ENCODE assay signal across 34 cellular contexts in the genomic region with DNA sequence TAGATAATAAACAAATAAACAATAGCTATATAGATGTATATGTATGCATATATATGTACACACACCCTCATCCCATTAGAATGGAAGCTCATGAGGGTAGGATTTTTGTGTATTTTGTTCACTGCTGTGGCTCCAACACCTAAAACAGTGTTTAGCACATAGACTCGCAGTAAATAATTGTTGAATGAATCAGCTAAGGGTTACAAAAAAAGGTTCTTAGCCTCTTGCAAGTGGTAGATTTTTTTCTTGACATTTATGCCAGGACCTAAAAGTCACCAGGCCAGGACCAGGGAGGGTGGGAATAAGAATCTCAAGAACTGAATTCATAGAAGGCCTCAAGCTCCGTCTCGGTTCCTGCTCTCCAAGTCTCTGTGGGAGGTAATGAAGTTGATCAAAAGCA.
DNase-seq lines count a peak whose midpoint lies in the region; ATAC-seq, FAIRE-seq and TF ChIP-seq lines count a peak whose summit lies in the region.
"Had no signal": no experiment of that assay in that cellular context is flagged by ENCODE, and none has a peak within 500 bp of the region (broad histone marks: within the 10 kb centered on the region; RNA-seq: fewer than 3 reads in every experiment).

No MANE protein-coding gene starts in this region.

- TF ChIP-seq POLR2A in HCT116 (IDR thresholded peaks at IDR 0.05; ENCODE audit: borderline replicate concordance, extremely low read depth, insufficient read depth, insufficient read length) (no peak), stomach (IDR thresholded peaks at IDR 0.05) (no peak), H54 (IDR thresholded peaks at IDR 0.05; ENCODE audit: low read depth, low read length) (no peak)

- RAD21 ChIA-PET in HCT116 (lab: Charles Lee; ENCODE audit: low non-redundant PET in 1 of 2, low total read pairs in 2 of 2, uncharacterized antibody in 2 of 2, unreplicated experiment in 2 of 2): no interaction called here

- POLR2A ChIA-PET in HCT116 (lab: Charles Lee): no interaction called here

- H3K36me3 ChIP-seq in HCT116 (ENCODE audit: control insufficient read depth in 1 of 2, insufficient read depth in 2 of 2, low read length in 2 of 2) (peaks cover 33 to 81% of the 10 kb centered on the region in 2 experiments), stomach (peaks cover 0 to 13% (median 0%) of the 10 kb centered on the region in 4 donors)
- H3K36me3 ChIP-seq: gastroesophageal sphincter, ovary, right atrium auricular region, thyroid gland, WERI-Rb-1 had no signal

- H3K4me1 Mint-ChIP-seq in activated naive CD4-positive, alpha-beta T cell treated with anti-CD3 and anti-CD28 coated beads for 36 hours (ENCODE audit: low read depth): peaks cover 14% of the 10 kb centered on the region
- H3K4me1 Mint-ChIP-seq: activated naive CD8-positive, alpha-beta T cell treated with anti-CD3 and anti-CD28 coated beads, Interleukin-2, amount 10 ng/mL, durations not matched to agents 7 days and 5 days; immature natural killer cell; memory B cell had no signal

- no peak for TF ChIP-seq RAD21 in HCT116 (IDR thresholded peaks at IDR 0.05; ENCODE audit: low read depth)

- H3K9me2 ChIP-seq in HCT116 (ENCODE audit: insufficient read depth): no peaks in the 10 kb centered on the region

- H3K27me3 ChIP-seq in HCT116 (ENCODE audit: insufficient read depth, low read length) (no peaks in the 10 kb centered on the region), stomach (no peaks in the 10 kb centered on the region)
- H3K27me3 ChIP-seq: gastroesophageal sphincter, ovary, Peyer's patch, right atrium auricular region, spleen, thyroid gland had no signal

- CTCF ChIA-PET in HCT116 (lab: Charles Lee): interaction anchor here (1.1 kb wide), 1 partner anchor 189 kb away, joined by 4 read pairs; no protein-coding TSS in a partner anchor
- CTCF ChIA-PET in activated naive CD4-positive, alpha-beta T cell treated with anti-CD3 and anti-CD28 coated beads for 36 hours (lab: Charles Lee): interaction anchor here (0.7 to 1.6 kb wide), 2 partner anchors 17 to 348 kb away, joined by 3 to 5 read pairs; no protein-coding TSS in a partner anchor

- intact Hi-C loops in HCT116 (cut with micrococcal nuclease): loop anchor here (5.0 to 10.0 kb wide), 3 partner anchors 73 to 105 kb away; a partner anchor contains a TSS
- intact Hi-C loops in stomach (cut with DNase I; ENCODE audit: low total_unique reads): no loop called here
- intact Hi-C loops in activated naive CD4-positive, alpha-beta T cell treated with anti-CD3 and anti-CD28 coated beads for 36 hours (cut with micrococcal nuclease): no loop called here

- WGBS in stomach, 5 donors: 47 to 64% (median 57%) methylated on average over 3 of the region's 3 CpGs

- peak overlapping the region; percentile 70; the same call in 1 of the 2 replicates for H3K4me2 ChIP-seq in HCT116 (ENCODE audit: low read length)

- DNase-seq in HCT116 (ENCODE audit: low read depth, low spot score): no peak
- DNase-seq in amniotic epithelial cell (ENCODE audit: low read depth): peak; percentile 30
- peak; percentile 50 for DNase-seq in kidney glomerular epithelial cell (lab: John Stamatoyannopoulos, UW)
- no peak for DNase-seq in stomach
- DNase-seq in H54 (ENCODE audit: insufficient read length, low spot score): no peak
- no peak for DNase-seq in activated gamma-delta T cell (lab: John Stamatoyannopoulos, UW)
- DNase-seq in activated naive CD4-positive, alpha-beta T cell treated with anti-CD3 and anti-CD28 coated beads for 36 hours: no peak
- DNase-seq: activated CD4-positive, alpha-beta T cell treated with anti-CD3 and anti-CD28 coated beads for 48 hours; activated effector memory CD4-positive, alpha-beta T cell treated with anti-CD3 and anti-CD28 coated beads, Interleukin-2, amount 50 U/mL, for 16 hours; activated naive CD8-positive, alpha-beta T cell treated with anti-CD3 and anti-CD28 coated beads, Interleukin-2, amount 10 ng/mL, durations not matched to agents 7 days and 5 days; C1 segment of cervical spinal cord; COR-L47; GDM1; hypothalamus; immature natural killer cell; Kasumi-1; NCI-H1436; NCI-H2081; NCI-H69; nephron progenitor cell; ovary; Peyer's patch; SHP77 treated with DMSO at 0.1 percent for 48 hours; spleen; stimulated activated CD4-positive, alpha-beta T cell treated with anti-CD3 and anti-CD28 coated beads, Interleukin-2, amount 100 ng/mL, for 24 hours; stimulated activated CD8-positive, alpha-beta memory T cell treated with anti-CD3 and anti-CD28 coated beads, Interleukin-4, amount 100 ng/mL, for 48 hours; stimulated activated naive CD8-positive, alpha-beta T cell treated with anti-CD3 and anti-CD28 coated beads, Interleukin-15, amount 100 ng/mL, for 72 hours; thyroid gland; WERI-Rb-1 had no signal

- peak overlapping the region; percentile 97 for H3K27ac ChIP-seq in HCT116 (ENCODE audit: low read depth, low read length)
- H3K27ac ChIP-seq in stomach: peak overlapping the region in 3 of 5 donors; percentile 39 to 72 (median 55)
- H3K27ac ChIP-seq: gastroesophageal sphincter, ovary, right atrium auricular region, spleen, WERI-Rb-1 had no signal

- no peak overlapping the region for H2AFZ ChIP-seq in HCT116 (ENCODE audit: low read depth, low read length, poor library complexity, severe bottlenecking)

- no peaks in the 10 kb centered on the region for H3K9me3 ChIP-seq in HCT116 (ENCODE audit: control insufficient read depth in 1 of 2, insufficient read depth in 1 of 2, low read depth in 1 of 2, low read length in 2 of 2)
- H3K9me3 ChIP-seq in stomach: no peaks in the 10 kb centered on the region
- H3K9me3 ChIP-seq: gastroesophageal sphincter, ovary, Peyer's patch, right atrium auricular region, spleen, thyroid gland had no signal

- H3K4me3 Mint-ChIP-seq in activated naive CD4-positive, alpha-beta T cell treated with anti-CD3 and anti-CD28 coated beads for 36 hours: no peak overlapping the region
- H3K4me3 Mint-ChIP-seq: activated naive CD8-positive, alpha-beta T cell treated with anti-CD3 and anti-CD28 coated beads, Interleukin-2, amount 10 ng/mL, durations not matched to agents 7 days and 5 days; immature natural killer cell; memory B cell; nephron progenitor cell; stimulated activated naive CD8-positive, alpha-beta T cell treated with anti-CD3 and anti-CD28 coated beads, Interleukin-15, amount 100 ng/mL, for 72 hours had no signal

- no peak overlapping the region for H3K4me3 ChIP-seq in HCT116 (replicated peaks in 1 of 2; ENCODE audit: low read depth in 1 of 2, low read length in 2 of 2)
- H3K4me3 ChIP-seq in stomach: no peak overlapping the region
- H3K4me3 ChIP-seq: gastroesophageal sphincter, ovary, Peyer's patch, right atrium auricular region, spleen, thyroid gland had no signal

- H3K27me3 Mint-ChIP-seq in activated naive CD4-positive, alpha-beta T cell treated with anti-CD3 and anti-CD28 coated beads for 36 hours (ENCODE audit: low read depth): peaks cover 15% of the 10 kb centered on the region
- H3K27me3 Mint-ChIP-seq: activated naive CD8-positive, alpha-beta T cell treated with anti-CD3 and anti-CD28 coated beads, Interleukin-2, amount 10 ng/mL, durations not matched to agents 7 days and 5 days had no signal

- no peaks in the 10 kb centered on the region for H4K20me1 ChIP-seq in HCT116 (ENCODE audit: insufficient read depth)

- H3K27ac Mint-ChIP-seq in activated naive CD4-positive, alpha-beta T cell treated with anti-CD3 and anti-CD28 coated beads for 36 hours: no peak overlapping the region
- H3K27ac Mint-ChIP-seq: activated naive CD8-positive, alpha-beta T cell treated with anti-CD3 and anti-CD28 coated beads, Interleukin-2, amount 10 ng/mL, durations not matched to agents 7 days and 5 days; immature natural killer cell; memory B cell; nephron progenitor cell; stimulated activated naive CD8-positive, alpha-beta T cell treated with anti-CD3 and anti-CD28 coated beads, Interleukin-15, amount 100 ng/mL, for 72 hours had no signal

- H3K36me3 Mint-ChIP-seq in activated naive CD4-positive, alpha-beta T cell treated with anti-CD3 and anti-CD28 coated beads for 36 hours (ENCODE audit: low read depth): no peaks in the 10 kb centered on the region
- H3K36me3 Mint-ChIP-seq: activated naive CD8-positive, alpha-beta T cell treated with anti-CD3 and anti-CD28 coated beads, Interleukin-2, amount 10 ng/mL, durations not matched to agents 7 days and 5 days; immature natural killer cell; memory B cell had no signal

- TF ChIP-seq EP300 in stomach (IDR thresholded peaks at IDR 0.05): no peak

- no peak for ATAC-seq in HCT116
- ATAC-seq: gastroesophageal sphincter, HepG2 had no signal

- H3K9me3 Mint-ChIP-seq in activated naive CD4-positive, alpha-beta T cell treated with anti-CD3 and anti-CD28 coated beads for 36 hours: no peaks in the 10 kb centered on the region
- H3K9me3 Mint-ChIP-seq: activated naive CD8-positive, alpha-beta T cell treated with anti-CD3 and anti-CD28 coated beads, Interleukin-2, amount 10 ng/mL, durations not matched to agents 7 days and 5 days; immature natural killer cell; memory B cell; nephron progenitor cell; stimulated activated naive CD8-positive, alpha-beta T cell treated with anti-CD3 and anti-CD28 coated beads, Interleukin-15, amount 100 ng/mL, for 72 hours had no signal

- no TSS peak for BruUV-seq in HCT116 (replicated peaks; lab: Mats Ljungman, UMichigan)

- no peak for TF ChIP-seq CTCF in HCT116 (IDR thresholded peaks at IDR 0.05 in 2 of 3, conservative IDR thresholded peaks at IDR 0.05 in 1 of 3; ENCODE audit: borderline replicate concordance in 1 of 3, insufficient read depth in 1 of 3, low read depth in 2 of 3, low read length in 2 of 3)
- no peak for TF ChIP-seq CTCF in stomach (IDR thresholded peaks at IDR 0.05)

- H3K9ac ChIP-seq in HCT116 (ENCODE audit: low read length): peak overlapping the region; percentile 14; the same call in 1 of the 2 replicates

- H3K4me1 ChIP-seq in HCT116 (ENCODE audit: control insufficient read depth in 1 of 2, insufficient read depth in 2 of 2, low read length in 2 of 2): peaks cover 69 to 79% of the 10 kb centered on the region in 2 experiments
- peaks cover 7 to 66% (median 36%) of the 10 kb centered on the region in 4 donors for H3K4me1 ChIP-seq in stomach
- H3K4me1 ChIP-seq: spleen had no signal

- FAIRE-seq in H54 (lab: Jason Lieb, UNC): no peak
- FAIRE-seq: endothelial cell of umbilical vein, HepG2 had no signal

- H3K79me2 ChIP-seq in HCT116 (ENCODE audit: insufficient read depth, low read length): peaks cover 63% of the 10 kb centered on the region

TF ChIP-seq in HCT116, 20 proteins besides CTCF, POLR2A, EP300 and RAD21:
- TF ChIP-seq CEBPB (IDR thresholded peaks at IDR 0.05; ENCODE audit: low read depth): no peak
- peak; percentile 15; the same call in 1 of the 2 replicates for TF ChIP-seq JUND (IDR thresholded peaks at IDR 0.05)
- TF ChIP-seq CBX3 (IDR thresholded peaks at IDR 0.05; ENCODE audit: low read depth): no peak

Comparison
In these comparisons a context has a peak if more than half of its experiments do, and no peak if none do; other contexts are left out.
1. DNase-seq: peak in amniotic epithelial cell (single experiment) and kidney glomerular epithelial cell (single experiment); none in HCT116 (single experiment), stomach (single experiment), H54 (single experiment), activated gamma-delta T cell (single experiment) and activated naive CD4-positive, alpha-beta T cell treated with anti-CD3 and anti-CD28 coated beads for 36 hours (single experiment).